1 cellular context compared by ENCODE assay signal in the genomic region with DNA sequence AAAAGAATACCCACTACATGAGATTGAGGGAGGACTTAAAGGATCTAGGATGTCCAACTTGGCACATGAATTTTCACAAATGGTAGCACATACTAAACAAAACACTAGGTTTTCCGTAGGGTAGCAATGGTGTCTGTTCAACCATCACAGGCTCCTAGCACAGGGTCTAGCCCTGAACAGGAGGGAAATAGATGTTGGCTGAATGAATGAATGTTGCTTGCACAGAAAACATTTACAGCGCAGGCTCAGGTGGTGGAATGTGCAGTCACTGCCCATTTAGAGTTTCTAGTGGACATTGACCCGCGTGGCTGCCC.
TF ChIP-seq lines count a peak whose summit lies in the region.

No MANE protein-coding gene starts in this region.

TF ChIP-seq in HCT116, 20 proteins besides CTCF, POLR2A, EP300 and RAD21:
- TF ChIP-seq, protein P1, sequence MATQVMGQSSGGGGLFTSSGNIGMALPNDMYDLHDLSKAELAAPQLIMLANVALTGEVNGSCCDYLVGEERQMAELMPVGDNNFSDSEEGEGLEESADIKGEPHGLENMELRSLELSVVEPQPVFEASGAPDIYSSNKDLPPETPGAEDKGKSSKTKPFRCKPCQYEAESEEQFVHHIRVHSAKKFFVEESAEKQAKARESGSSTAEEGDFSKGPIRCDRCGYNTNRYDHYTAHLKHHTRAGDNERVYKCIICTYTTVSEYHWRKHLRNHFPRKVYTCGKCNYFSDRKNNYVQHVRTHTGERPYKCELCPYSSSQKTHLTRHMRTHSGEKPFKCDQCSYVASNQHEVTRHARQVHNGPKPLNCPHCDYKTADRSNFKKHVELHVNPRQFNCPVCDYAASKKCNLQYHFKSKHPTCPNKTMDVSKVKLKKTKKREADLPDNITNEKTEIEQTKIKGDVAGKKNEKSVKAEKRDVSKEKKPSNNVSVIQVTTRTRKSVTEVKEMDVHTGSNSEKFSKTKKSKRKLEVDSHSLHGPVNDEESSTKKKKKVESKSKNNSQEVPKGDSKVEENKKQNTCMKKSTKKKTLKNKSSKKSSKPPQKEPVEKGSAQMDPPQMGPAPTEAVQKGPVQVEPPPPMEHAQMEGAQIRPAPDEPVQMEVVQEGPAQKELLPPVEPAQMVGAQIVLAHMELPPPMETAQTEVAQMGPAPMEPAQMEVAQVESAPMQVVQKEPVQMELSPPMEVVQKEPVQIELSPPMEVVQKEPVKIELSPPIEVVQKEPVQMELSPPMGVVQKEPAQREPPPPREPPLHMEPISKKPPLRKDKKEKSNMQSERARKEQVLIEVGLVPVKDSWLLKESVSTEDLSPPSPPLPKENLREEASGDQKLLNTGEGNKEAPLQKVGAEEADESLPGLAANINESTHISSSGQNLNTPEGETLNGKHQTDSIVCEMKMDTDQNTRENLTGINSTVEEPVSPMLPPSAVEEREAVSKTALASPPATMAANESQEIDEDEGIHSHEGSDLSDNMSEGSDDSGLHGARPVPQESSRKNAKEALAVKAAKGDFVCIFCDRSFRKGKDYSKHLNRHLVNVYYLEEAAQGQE (IDR thresholded peaks at IDR 0.05; ENCODE audit: low read depth) = no peak
- no peak for TF ChIP-seq YY1 (IDR thresholded peaks at IDR 0.05; ENCODE audit: extremely low read depth, insufficient replicate concordance, low read depth, low read length)
- TF ChIP-seq ELF1 (IDR thresholded peaks at IDR 0.05; ENCODE audit: borderline replicate concordance, low read depth) = no peak
- TF ChIP-seq, protein P2, sequence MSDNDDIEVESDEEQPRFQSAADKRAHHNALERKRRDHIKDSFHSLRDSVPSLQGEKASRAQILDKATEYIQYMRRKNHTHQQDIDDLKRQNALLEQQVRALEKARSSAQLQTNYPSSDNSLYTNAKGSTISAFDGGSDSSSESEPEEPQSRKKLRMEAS (IDR thresholded peaks at IDR 0.05) = no peak
- no peak for TF ChIP-seq EGR1 (IDR thresholded peaks at IDR 0.05; ENCODE audit: low read depth)
- no peak for TF ChIP-seq JUND (IDR thresholded peaks at IDR 0.05)
- TF ChIP-seq POLR2AphosphoS5 (IDR thresholded peaks at IDR 0.05; ENCODE audit: low read depth, low read length) = no peak
- TF ChIP-seq SRF (IDR thresholded peaks at IDR 0.05; ENCODE audit: low read depth) = no peak
- TF ChIP-seq CEBPB (IDR thresholded peaks at IDR 0.05; ENCODE audit: low read depth) = no peak
- TF ChIP-seq ZFX (IDR thresholded peaks at IDR 0.05) = no peak
- TF ChIP-seq SIN3A (IDR thresholded peaks at IDR 0.05; ENCODE audit: low read depth) = no peak
- no peak for TF ChIP-seq CBX3 (IDR thresholded peaks at IDR 0.05; ENCODE audit: low read depth)
- no peak for TF ChIP-seq FOSL1 (IDR thresholded peaks at IDR 0.05; ENCODE audit: low read depth)
